In the genomic region with DNA sequence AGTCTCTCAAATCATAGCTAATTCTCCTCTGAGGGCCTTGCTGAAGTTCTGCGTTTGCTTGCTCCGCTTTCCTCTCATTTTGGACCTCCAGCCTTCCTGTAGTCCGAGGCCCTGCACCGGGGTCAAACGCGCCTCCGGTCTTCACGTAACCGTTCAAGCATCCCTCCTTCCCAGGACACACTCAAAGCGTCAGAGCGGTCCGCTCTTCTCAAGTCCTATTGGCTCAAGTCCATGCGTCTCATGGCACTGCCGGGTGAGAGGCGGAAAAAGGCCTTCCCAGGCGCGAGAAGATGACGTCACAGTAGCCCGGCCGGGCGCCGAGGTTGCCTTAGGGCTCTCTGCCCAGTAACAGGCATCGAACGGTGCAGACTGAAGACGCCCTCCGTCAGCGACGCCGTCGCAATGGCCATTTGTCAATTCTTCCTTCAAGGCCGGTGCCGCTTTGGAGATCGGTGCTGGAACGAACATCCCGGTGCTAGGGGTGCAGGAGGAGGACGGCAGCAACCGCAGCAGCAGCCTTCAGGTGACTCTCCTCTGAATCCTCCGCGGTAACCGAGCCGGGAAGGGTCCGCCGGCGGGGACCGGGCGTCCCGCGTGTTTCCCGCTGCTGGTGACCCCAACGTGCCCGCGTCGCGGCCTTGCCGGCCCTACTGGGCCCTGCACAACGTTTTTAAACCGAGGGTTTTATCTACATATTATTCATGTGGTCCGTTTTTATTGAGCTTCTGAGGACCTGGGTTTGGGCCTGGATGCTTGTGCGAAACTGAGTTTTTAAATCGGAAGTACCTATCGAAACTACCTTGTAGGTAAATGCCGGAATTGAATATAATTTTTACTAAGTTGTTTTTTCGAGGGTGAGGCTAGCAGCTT, we compare ENCODE assay signal across 8 cellular contexts. TPM values are rescaled to one million over a fixed set of nuclear protein-coding genes. Genes with fewer than 3 reads are reported as not detected.
A peak's percentile ranks its signal among the peaks of the same experiment; 100 is the strongest.
DNase-seq lines count a peak whose midpoint lies in the region; ATAC-seq, FAIRE-seq and TF ChIP-seq lines count a peak whose summit lies in the region.

Gene NUP42, plus strand, starts transcription at position 365 of the 870 bp plus-strand sequence. Its CDS starts 38 bp downstream, at position 403.

- H3K79me2 ChIP-seq in OCI-LY1 (ENCODE audit: insufficient read depth, low read length) = peaks cover 45% of the 10 kb centered on the region

- H2AFZ ChIP-seq in OCI-LY1 (ENCODE audit: low read length) = peak within 1 kb of the TSS; percentile 37

- peaks cover 26% of the 10 kb centered on the region for H3K4me1 Mint-ChIP-seq in Calu3 (ENCODE audit: low read depth, unreplicated experiment)

- peak; percentile 97 for ATAC-seq in GM21447 (IDR thresholded peaks at IDR 0.05; ENCODE audit: unreplicated experiment)

- H3K4me3 Mint-ChIP-seq in Calu3 (ENCODE audit: low read depth, unreplicated experiment) = peak within 1 kb of the TSS; percentile 81

- WGBS in HUES64 = under 1% methylated on average over 63 of the region's 63 CpGs
- 0% methylated on average over 50 to 61 of the region's 63 CpGs for WGBS in mesodermal cell (ENCODE audit: insufficient coverage in 2 of 2), 2 experiments

- H4K20me1 ChIP-seq in OCI-LY1 (ENCODE audit: insufficient read depth, low read length) = 0 out of 2 replicates have a peak, but pooled peaks cover 2% of the 10 kb centered on the region

- peak; percentile 92 for FAIRE-seq in endometrium (lab: Jason Lieb, UNC)

- intact Hi-C loops in Calu3 (cut with micrococcal nuclease; ENCODE audit: unreplicated experiment) = loop anchor here (1.0 kb wide), 1 partner anchor 78 kb away; no protein-coding TSS in a partner anchor

- peak within 1 kb of the TSS; percentile 84 for H3K4me3 ChIP-seq in HUES64 (ENCODE audit: low read length)
- peak within 1 kb of the TSS; percentile 90 for H3K4me3 ChIP-seq in OCI-LY1 (ENCODE audit: low read depth, low read length, poor library complexity, severe bottlenecking)
- H3K4me3 ChIP-seq in mesodermal cell (ENCODE audit: extremely low read depth, insufficient read depth, low read length, poor library complexity, severe bottlenecking) = peak within 1 kb of the TSS; percentile 93

- H3K27ac ChIP-seq in HUES64 (ENCODE audit: low read depth, low read length) (peak within 1 kb of the TSS; percentile 82), OCI-LY1 (ENCODE audit: low read depth, low read length, poor library complexity, severe bottlenecking) (peak within 1 kb of the TSS; percentile 58), mesodermal cell (ENCODE audit: low read depth, low read length, severe bottlenecking) (peak within 1 kb of the TSS; percentile 96)

- peak within 1 kb of the TSS; percentile 94 for H3K9ac ChIP-seq in HUES64 (ENCODE audit: low read depth, low read length)
- peak within 1 kb of the TSS; percentile 93 for H3K9ac ChIP-seq in OCI-LY1 (ENCODE audit: low read length)

- H3K36me3 Mint-ChIP-seq in Calu3 (ENCODE audit: insufficient read depth, unreplicated experiment) = peaks cover 56% of the 10 kb centered on the region

- H3K27me3 ChIP-seq in HUES64 (ENCODE audit: insufficient read depth, low read length) = no peaks in the 10 kb centered on the region
- no peaks in the 10 kb centered on the region for H3K27me3 ChIP-seq in OCI-LY1 (ENCODE audit: insufficient read depth, low read length)

- H3K9me3 ChIP-seq in HUES64 (ENCODE audit: insufficient read depth, low read depth, low read length) = no peaks in the 10 kb centered on the region
- H3K9me3 ChIP-seq in OCI-LY1 (ENCODE audit: low read length) = no peaks in the 10 kb centered on the region
- H3K9me3 ChIP-seq in mesodermal cell (ENCODE audit: control insufficient read depth, low read length) = no peaks in the 10 kb centered on the region

- H3K36me3 ChIP-seq in HUES64 (ENCODE audit: insufficient read depth, low read length) = peaks cover 27% of the 10 kb centered on the region
- peaks cover 29% of the 10 kb centered on the region for H3K36me3 ChIP-seq in OCI-LY1 (ENCODE audit: insufficient read depth, low read length)
- peaks cover 17% of the 10 kb centered on the region for H3K36me3 ChIP-seq in mesodermal cell (ENCODE audit: control insufficient read depth, insufficient read depth, low read length)

- no peaks in the 10 kb centered on the region for H3K27me3 Mint-ChIP-seq in Calu3 (ENCODE audit: unreplicated experiment)

- peak within 1 kb of the TSS; percentile 64 for H3K4me2 ChIP-seq in OCI-LY1 (ENCODE audit: low read length)

- peak within 1 kb of the TSS; percentile 90 for H3K27ac Mint-ChIP-seq in Calu3 (ENCODE audit: unreplicated experiment)

- TF ChIP-seq CTCF in Calu3 (IDR thresholded peaks at IDR 0.05; ENCODE audit: unreplicated experiment) = no peak
- no peak for TF ChIP-seq CTCF in OCI-LY1 (IDR thresholded peaks at IDR 0.05; ENCODE audit: low read length)

- H3K4me1 ChIP-seq in HUES64 (ENCODE audit: insufficient read depth, low read length) = no peaks in the 10 kb centered on the region; the same call in 1 of the 2 replicates
- H3K4me1 ChIP-seq in OCI-LY1 (ENCODE audit: insufficient read depth, low read length, severe bottlenecking) = peaks cover 32% of the 10 kb centered on the region
- H3K4me1 ChIP-seq in mesodermal cell (ENCODE audit: control insufficient read depth, insufficient read depth, low read length, poor library complexity, severe bottlenecking) = peaks cover 8% of the 10 kb centered on the region

- H3K9me2 ChIP-seq in OCI-LY1 (ENCODE audit: low read depth, low read length) = no peaks in the 10 kb centered on the region

- DNase-seq in Calu3 = peak; percentile 99
- DNase-seq in activated CD8-positive, alpha-beta memory T cell treated with anti-CD3 and anti-CD28 coated beads, Interleukin-2, amount 50 U/mL, for 4 hours = peak; percentile 96
- peak; percentile 90 to 92 for DNase-seq in stimulated activated CD8-positive, alpha-beta memory T cell treated with anti-CD3 and anti-CD28 coated beads, Interleukin-15, amount 100 ng/mL, for 4 hours (ENCODE audit: low read depth in 2 of 2)

- CTCF ChIA-PET in Calu3 (lab: Charles Lee) = interaction anchor here (0.7 to 1.6 kb wide), 4 partner anchors 69 to 96 kb away, joined by 3 to 6 read pairs (median 4); partner anchors contain the start of gene KLHL7

- TSS peak; percentile 67 for BruUV-seq in Calu3 (replicated peaks; lab: Mats Ljungman, UMichigan)

- H3K9me3 Mint-ChIP-seq in Calu3 (ENCODE audit: low read depth, unreplicated experiment) = no peaks in the 10 kb centered on the region

- no peaks in the 10 kb centered on the region for H3F3A ChIP-seq in OCI-LY1 (ENCODE audit: insufficient read depth, low read length)

RNA-seq across cellular contexts. Expression of gene NUP42, which starts in this region (rescaled TPM):
- total RNA-seq in Calu3 (2022) = 62.8 TPM in 2 replicates
- 40.6 TPM for polyA plus RNA-seq in HUES64 (2013, experiment 1 of 2)
- polyA plus RNA-seq in HUES64 (2013, experiment 2 of 2) = 34.4 TPM
- 40.1 TPM for polyA plus RNA-seq in mesodermal cell (2013, experiment 1 of 2)
- polyA plus RNA-seq in mesodermal cell (2013, experiment 2 of 2) = 37.2 TPM

Comparison
In these comparisons a context has a peak if more than half of its experiments do, and no peak if none do; other contexts are left out.
1. Peak in every context shown above with its lines: DNase-seq, ATAC-seq, H3K4me3 ChIP-seq and H3K27ac ChIP-seq.